32 cellular contexts compared by ENCODE assay signal in the genomic region with DNA sequence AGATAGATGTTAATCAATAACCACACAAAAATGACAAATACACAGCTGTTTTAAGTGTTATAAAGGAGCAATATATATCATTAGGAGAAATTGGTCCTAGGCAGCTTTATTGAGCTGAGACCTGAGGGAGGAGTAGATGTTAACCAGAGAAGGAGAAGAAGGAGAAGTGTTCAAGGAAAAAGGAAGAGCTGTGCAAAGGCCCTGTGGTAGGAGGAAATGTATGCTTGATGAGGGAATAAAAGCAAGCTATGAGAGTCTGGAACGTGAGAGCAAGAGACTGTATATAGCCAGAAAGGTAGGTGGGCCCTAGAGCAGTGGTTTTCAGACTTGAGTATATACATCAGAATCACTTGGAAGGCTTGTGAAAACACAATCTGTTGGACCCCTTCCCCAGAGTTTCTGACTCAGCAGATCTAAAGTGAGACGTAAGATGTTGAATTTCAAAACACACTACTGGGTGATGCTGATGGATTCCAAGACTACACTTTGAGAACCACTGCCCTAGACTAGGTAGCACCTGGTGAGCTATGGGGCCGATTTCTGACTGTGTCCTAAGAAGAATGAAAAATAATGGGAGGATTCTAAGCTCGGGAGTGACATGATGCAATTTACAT.
"Had no signal": no experiment of that assay in that cellular context is flagged by ENCODE, and none has a peak within 500 bp of the region (broad histone marks: within the 10 kb centered on the region; RNA-seq: fewer than 3 reads in every experiment).

No MANE protein-coding gene starts in this region.

- H3K36me3 ChIP-seq: adrenal gland, brain microvascular endothelial cell, MG63, Peyer's patch, SJSA1 had no signal

- H3K9me3 ChIP-seq: adrenal gland, MG63, Peyer's patch, SJSA1 had no signal

- DNase-seq: activated B cell treated with CpG ODN at 0.5 μM for 24 hours; activated CD4-positive, alpha-beta memory T cell treated with anti-CD3 and anti-CD28 coated beads for 36 hours; activated CD4-positive, alpha-beta T cell treated with anti-CD3 and anti-CD28 coated beads for 4 hours; activated CD4-positive, alpha-beta T cell treated with anti-CD3 and anti-CD28 coated beads, Interleukin-2, amount 50 U/mL, for 1 hour; activated CD4-positive, CD25-positive, alpha-beta regulatory T cell treated with anti-CD3 and anti-CD28 coated beads, Interleukin-2, amount 50 U/mL, for 72 hours; activated CD8-positive, alpha-beta memory T cell treated with anti-CD3 and anti-CD28 coated beads, Interleukin-2, amount 50 U/mL, for 4 hours; activated gamma-delta T cell treated with Interleukin-2 at 50 U/mL for 16 hours; activated naive CD4-positive, alpha-beta T cell treated with anti-CD3 and anti-CD28 coated beads for 36 hours; activated T-cell treated with anti-CD3 and anti-CD28 coated beads for 4 hours; activated T-cell treated with anti-CD3 and anti-CD28 coated beads, Interleukin-2, amount 50 U/mL, for 4 hours; adrenal gland; anterior cingulate cortex; central memory CD4-positive, alpha-beta T cell; Karpas-422; MG63; NCI-H1048; NCI-H1436 treated with DMSO at 0.1 percent for 48 hours; NCI-H1694 treated with DMSO at 0.1 percent for 48 hours; NCI-H2029; NCI-H446; NCI-H510A treated with DMSO at 0.1 percent for 48 hours; NCI-H526 treated with DMSO at 0.1 percent for 48 hours; NCI-H774; Peyer's patch; RPMI8226; SHP77 treated with DMSO at 0.1 percent for 48 hours; SW 1271; T-helper 9 cell had no signal

- H3K4me1 ChIP-seq: adrenal gland, Peyer's patch had no signal

- ATAC-seq: activated naive CD4-positive, alpha-beta T cell treated with anti-CD3 and anti-CD28 coated beads, Interleukin-2, amount 50 U/mL, for 72 hours; activated T-cell treated with anti-CD3 and anti-CD28 coated beads, Interleukin-2, amount 50 U/mL, for 4 hours had no signal

- H3K27me3 ChIP-seq: adrenal gland, brain microvascular endothelial cell, MG63, Peyer's patch, SJSA1 had no signal

- H3K4me3 ChIP-seq: adrenal gland, MG63, Peyer's patch, SJSA1 had no signal

- H3K27ac ChIP-seq: adrenal gland, brain microvascular endothelial cell, Peyer's patch, SJSA1, VCaP had no signal
